In genomic region chr14:79680087-79680486, GRCh38 we compare ENCODE assay signal across 1 cellular context.
TF ChIP-seq lines count a peak whose summit lies in the region.

No MANE protein-coding gene starts in this region.

TF ChIP-seq in H1, 55 proteins besides CTCF, POLR2A, EP300 and RAD21:
- TF ChIP-seq, protein P1, sequence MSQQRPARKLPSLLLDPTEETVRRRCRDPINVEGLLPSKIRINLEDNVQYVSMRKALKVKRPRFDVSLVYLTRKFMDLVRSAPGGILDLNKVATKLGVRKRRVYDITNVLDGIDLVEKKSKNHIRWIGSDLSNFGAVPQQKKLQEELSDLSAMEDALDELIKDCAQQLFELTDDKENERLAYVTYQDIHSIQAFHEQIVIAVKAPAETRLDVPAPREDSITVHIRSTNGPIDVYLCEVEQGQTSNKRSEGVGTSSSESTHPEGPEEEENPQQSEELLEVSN (IDR thresholded peaks at IDR 0.05): peak; percentile 96
- no peak for TF ChIP-seq CBX8 (IDR thresholded peaks at IDR 0.05; ENCODE audit: borderline replicate concordance, low read depth, low read length)
- TF ChIP-seq, protein P2, sequence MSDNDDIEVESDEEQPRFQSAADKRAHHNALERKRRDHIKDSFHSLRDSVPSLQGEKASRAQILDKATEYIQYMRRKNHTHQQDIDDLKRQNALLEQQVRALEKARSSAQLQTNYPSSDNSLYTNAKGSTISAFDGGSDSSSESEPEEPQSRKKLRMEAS (IDR thresholded peaks at IDR 0.05): peak; percentile 80
